Comparison of ENCODE assay signal across 29 cellular contexts in the genomic region with DNA sequence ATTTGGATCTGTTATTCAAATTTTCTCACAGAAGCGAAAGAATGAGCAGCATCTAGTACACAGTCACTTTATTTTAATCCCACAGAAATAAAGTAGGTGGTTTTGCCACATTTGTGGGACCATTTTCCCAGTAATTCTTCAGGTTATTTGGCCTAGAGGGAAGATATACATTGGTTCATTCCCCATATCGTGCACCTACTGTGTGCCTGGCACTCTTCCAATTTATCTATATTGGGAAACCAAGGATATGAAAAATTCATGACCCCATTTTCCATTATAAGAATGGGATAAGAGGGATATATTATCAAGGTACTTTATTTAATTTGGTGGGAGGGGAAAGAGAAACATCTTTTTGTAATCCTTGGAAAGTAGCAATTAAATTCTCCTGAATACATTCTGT. TPM values are rescaled to one million over a fixed set of nuclear protein-coding genes. Genes with fewer than 3 reads are reported as not detected.
"Had no signal": no experiment of that assay in that cellular context is flagged by ENCODE, and none has a peak within 500 bp of the region (broad histone marks: within the 10 kb centered on the region; RNA-seq: fewer than 3 reads in every experiment).

No MANE protein-coding gene starts in this region.

- DNase-seq: naive thymus-derived CD4-positive, alpha-beta T cell; natural killer cell; occipital lobe; ovary; psoas muscle; right cardiac atrium; right lobe of liver; sigmoid colon; small intestine; stimulated activated CD4-positive, alpha-beta T cell treated with anti-CD3 and anti-CD28 coated beads, Interleukin-15, amount 100 ng/mL, for 24 hours; stimulated activated CD4-positive, alpha-beta T cell treated with anti-CD3 and anti-CD28 coated beads, Interleukin-2, amount 100 ng/mL, for 24 hours; stimulated activated CD4-positive, alpha-beta T cell treated with anti-CD3 and anti-CD28 coated beads, Interleukin-2, amount 100 ng/mL, for 48 hours; stimulated activated CD4-positive, alpha-beta T cell treated with anti-CD3 and anti-CD28 coated beads, Interleukin-4, amount 100 ng/mL, for 24 hours; stimulated activated naive CD4-positive, alpha-beta T cell; stimulated activated naive CD8-positive, alpha-beta T cell treated with anti-CD3 and anti-CD28 coated beads, Interleukin-15, amount 100 ng/mL, for 72 hours; stimulated activated naive CD8-positive, alpha-beta T cell treated with anti-CD3 and anti-CD28 coated beads, Interleukin-15, Interleukin-2, amounts not matched to agents 100 U/mL and 50 U/mL, for 24 hours; substantia nigra; testis; tibial artery; transverse colon; upper lobe of right lung; uterus had no signal

- H3K4me1 Mint-ChIP-seq: neural progenitor cell had no signal

- H3K4me1 ChIP-seq: neural progenitor cell, parathyroid adenoma, psoas muscle, suprapubic skin, testis, upper lobe of right lung, uterus had no signal

- ATAC-seq: naive thymus-derived CD4-positive, alpha-beta T cell; natural killer cell; psoas muscle; right cardiac atrium; right lobe of liver; stimulated activated effector memory CD8-positive, alpha-beta T cell treated with anti-CD3 and anti-CD28 coated beads, Interleukin-12 subunit alpha, Interleukin-12 subunit beta, amount 100 ng/mL, for 72 hours; stimulated activated naive CD8-positive, alpha-beta T cell treated with anti-CD3 and anti-CD28 coated beads, Interleukin-15, amount 100 ng/mL, for 72 hours; stimulated activated naive CD8-positive, alpha-beta T cell treated with anti-CD3 and anti-CD28 coated beads, Interleukin-15, Interleukin-2, amounts not matched to agents 100 U/mL and 50 U/mL, for 24 hours; upper lobe of right lung had no signal

- H3K9ac ChIP-seq: neural progenitor cell, parathyroid adenoma had no signal

- H3K27ac ChIP-seq: neural progenitor cell, ovary, parathyroid adenoma, psoas muscle, right lobe of liver, sigmoid colon, suprapubic skin, testis, tibial artery, transverse colon, upper lobe of right lung, uterus had no signal

- H3K4me3 Mint-ChIP-seq: naive thymus-derived CD4-positive, alpha-beta T cell; natural killer cell; nephron; neural progenitor cell; stimulated activated effector memory CD8-positive, alpha-beta T cell treated with anti-CD3 and anti-CD28 coated beads, Interleukin-12 subunit alpha, Interleukin-12 subunit beta, amount 100 ng/mL, for 72 hours; stimulated activated naive CD8-positive, alpha-beta T cell treated with anti-CD3 and anti-CD28 coated beads, Interleukin-15, amount 100 ng/mL, for 72 hours; type B pancreatic cell had no signal

- H3K4me3 ChIP-seq: neural progenitor cell, ovary, psoas muscle, right lobe of liver, sigmoid colon, suprapubic skin, testis, tibial artery, transverse colon, upper lobe of right lung, uterus had no signal

- H2AFZ ChIP-seq: neural progenitor cell, parathyroid adenoma had no signal

- FAIRE-seq: small intestine had no signal

- H3K27me3 ChIP-seq: neural progenitor cell, right lobe of liver, sigmoid colon, suprapubic skin, testis, tibial artery, transverse colon, upper lobe of right lung, uterus had no signal

- H3K9me3 Mint-ChIP-seq: naive thymus-derived CD4-positive, alpha-beta T cell; natural killer cell; nephron; neural progenitor cell; stimulated activated effector memory CD8-positive, alpha-beta T cell treated with anti-CD3 and anti-CD28 coated beads, Interleukin-12 subunit alpha, Interleukin-12 subunit beta, amount 100 ng/mL, for 72 hours; stimulated activated naive CD8-positive, alpha-beta T cell treated with anti-CD3 and anti-CD28 coated beads, Interleukin-15, amount 100 ng/mL, for 72 hours; type B pancreatic cell had no signal

- H3K27ac Mint-ChIP-seq: natural killer cell; nephron; neural progenitor cell; progenitor cell of endocrine pancreas; stimulated activated effector memory CD8-positive, alpha-beta T cell treated with anti-CD3 and anti-CD28 coated beads, Interleukin-12 subunit alpha, Interleukin-12 subunit beta, amount 100 ng/mL, for 72 hours; stimulated activated naive CD8-positive, alpha-beta T cell treated with anti-CD3 and anti-CD28 coated beads, Interleukin-15, amount 100 ng/mL, for 72 hours; type B pancreatic cell had no signal

- H3K9me3 ChIP-seq: ovary, psoas muscle, right lobe of liver, sigmoid colon, suprapubic skin, testis, tibial artery, transverse colon, upper lobe of right lung, uterus had no signal

- H3K4me2 ChIP-seq: neural progenitor cell had no signal

- H3K36me3 ChIP-seq: neural progenitor cell, ovary had no signal

- H3K27me3 Mint-ChIP-seq: naive thymus-derived CD4-positive, alpha-beta T cell; progenitor cell of endocrine pancreas; stimulated activated naive CD8-positive, alpha-beta T cell treated with anti-CD3 and anti-CD28 coated beads, Interleukin-15, amount 100 ng/mL, for 72 hours; type B pancreatic cell had no signal

- H3K79me2 ChIP-seq: parathyroid adenoma had no signal

RNA-seq across cellular contexts. Expression of a gene that starts 41.5 kb away (rescaled TPM):
- polyA plus RNA-seq: naive thymus-derived CD4-positive, alpha-beta T cell had no signal
